1 cellular context compared by ENCODE assay signal in genomic region chr10:31928531-31929259, GRCh38.
TF ChIP-seq lines count a peak whose summit lies in the region.

A gene with protein sequence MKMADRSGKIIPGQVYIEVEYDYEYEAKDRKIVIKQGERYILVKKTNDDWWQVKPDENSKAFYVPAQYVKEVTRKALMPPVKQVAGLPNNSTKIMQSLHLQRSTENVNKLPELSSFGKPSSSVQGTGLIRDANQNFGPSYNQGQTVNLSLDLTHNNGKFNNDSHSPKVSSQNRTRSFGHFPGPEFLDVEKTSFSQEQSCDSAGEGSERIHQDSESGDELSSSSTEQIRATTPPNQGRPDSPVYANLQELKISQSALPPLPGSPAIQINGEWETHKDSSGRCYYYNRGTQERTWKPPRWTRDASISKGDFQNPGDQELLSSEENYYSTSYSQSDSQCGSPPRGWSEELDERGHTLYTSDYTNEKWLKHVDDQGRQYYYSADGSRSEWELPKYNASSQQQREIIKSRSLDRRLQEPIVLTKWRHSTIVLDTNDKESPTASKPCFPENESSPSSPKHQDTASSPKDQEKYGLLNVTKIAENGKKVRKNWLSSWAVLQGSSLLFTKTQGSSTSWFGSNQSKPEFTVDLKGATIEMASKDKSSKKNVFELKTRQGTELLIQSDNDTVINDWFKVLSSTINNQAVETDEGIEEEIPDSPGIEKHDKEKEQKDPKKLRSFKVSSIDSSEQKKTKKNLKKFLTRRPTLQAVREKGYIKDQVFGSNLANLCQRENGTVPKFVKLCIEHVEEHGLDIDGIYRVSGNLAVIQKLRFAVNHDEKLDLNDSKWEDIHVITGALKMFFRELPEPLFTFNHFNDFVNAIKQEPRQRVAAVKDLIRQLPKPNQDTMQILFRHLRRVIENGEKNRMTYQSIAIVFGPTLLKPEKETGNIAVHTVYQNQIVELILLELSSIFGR (minus strand): TSS chr10:31928831. CDS start chr10:31908855, 19,976 bp downstream.

TF ChIP-seq in GM12878, 131 proteins besides CTCF, POLR2A, EP300 and RAD21 (continued from another document and continues in another):
- TF ChIP-seq IRF3 (IDR thresholded peaks at IDR 0.05) (no peak), BHLHE40 (IDR thresholded peaks at IDR 0.05; ENCODE audit: borderline replicate concordance in 1 of 2, low read depth in 2 of 2, low read length in 1 of 2) (peak; percentile 92 to 98), NBN (IDR thresholded peaks at IDR 0.05) (no peak), PRDM15 (CRISPR knock-in tag; IDR thresholded peaks at IDR 0.05) (no peak), RBBP5 (conservative IDR thresholded peaks at IDR 0.05) (no peak), SREBF2 (IDR thresholded peaks at IDR 0.05; ENCODE audit: low read length) (no peak), SIN3A (IDR thresholded peaks at IDR 0.05; ENCODE audit: low read depth, low read length) (peak; percentile 62; the same call in 1 of the 2 replicates), EED (IDR thresholded peaks at IDR 0.05; ENCODE audit: low read depth) (0 out of 2 replicates have a peak, but pooled peaks have one; percentile 11), NFXL1 (IDR thresholded peaks at IDR 0.05; ENCODE audit: borderline replicate concordance) (no peak), CREM (IDR thresholded peaks at IDR 0.05; ENCODE audit: low read depth) (0 out of 2 replicates have a peak, but pooled peaks have one; percentile 10), NFIC (IDR thresholded peaks at IDR 0.05; ENCODE audit: low read depth, low read length) (no peak), TCF3 (IDR thresholded peaks at IDR 0.05; ENCODE audit: borderline replicate concordance, insufficient read depth, low read depth, low read length) (0 out of 2 replicates have a peak, but pooled peaks have one; percentile 31), SP1 (IDR thresholded peaks at IDR 0.05; ENCODE audit: low read depth, low read length) (no peak), POU2F2 (IDR thresholded peaks at IDR 0.05; ENCODE audit: borderline replicate concordance, low read depth, low read length) (0 out of 3 replicates have a peak, but pooled peaks have one; percentile 8), PML (IDR thresholded peaks at IDR 0.05; ENCODE audit: low read length) (0 out of 2 replicates have a peak, but pooled peaks have one; percentile 3), HDAC6 (IDR thresholded peaks at IDR 0.05; ENCODE audit: unreplicated experiment) (peak; percentile 62), MEF2B (IDR thresholded peaks at IDR 0.05; ENCODE audit: partially characterized antibody, poor library complexity, severe bottlenecking) (no peak), BACH1 (IDR thresholded peaks at IDR 0.05; ENCODE audit: borderline replicate concordance) (peak; percentile 52), RUNX3 (IDR thresholded peaks at IDR 0.05; ENCODE audit: low read length) (peak; percentile 6; the same call in 1 of the 2 replicates), STAT1 (conservative IDR thresholded peaks at IDR 0.05) (no peak), STAT3 (IDR thresholded peaks at IDR 0.05; ENCODE audit: low read depth, low read length) (no peak), CEBPB (IDR thresholded peaks at IDR 0.05; ENCODE audit: borderline replicate concordance in 1 of 2, low read depth in 2 of 2, low read length in 2 of 2) (no peak), WRNIP1 (IDR thresholded peaks at IDR 0.05; ENCODE audit: borderline replicate concordance, low read depth, low read length) (no peak), POLR2AphosphoS2 (IDR thresholded peaks at IDR 0.05; ENCODE audit: low read depth, low read length) (0 out of 2 replicates have a peak, but pooled peaks have one; percentile 43), SUPT20H (IDR thresholded peaks at IDR 0.05; ENCODE audit: borderline replicate concordance, control insufficient read depth, low read depth, low read length) (no peak), USF1 (IDR thresholded peaks at IDR 0.05; ENCODE audit: borderline replicate concordance, extremely low read length, insufficient read depth, low read depth, low read length) (peak; percentile 90), ZSCAN29 (IDR thresholded peaks at IDR 0.05) (no peak), CHD2 (IDR thresholded peaks at IDR 0.05; ENCODE audit: borderline replicate concordance, low read depth, low read length) (no peak; the same call in 1 of the 2 replicates), PKNOX1 (IDR thresholded peaks at IDR 0.05) (no peak), ATF2 (IDR thresholded peaks at IDR 0.05; ENCODE audit: low read length) (no peak), ASH2L (IDR thresholded peaks at IDR 0.05; ENCODE audit: borderline replicate concordance, low read depth) (no peak; the same call in 1 of the 2 replicates), IRF4 (IDR thresholded peaks at IDR 0.05; ENCODE audit: low read depth, low read length) (no peak), NFYA (IDR thresholded peaks at IDR 0.05; ENCODE audit: borderline replicate concordance, low read depth, low read length) (no peak), MEF2A (IDR thresholded peaks at IDR 0.05; ENCODE audit: insufficient read depth, low read depth, low read length) (no peak)
- TF ChIP-seq, protein P1, sequence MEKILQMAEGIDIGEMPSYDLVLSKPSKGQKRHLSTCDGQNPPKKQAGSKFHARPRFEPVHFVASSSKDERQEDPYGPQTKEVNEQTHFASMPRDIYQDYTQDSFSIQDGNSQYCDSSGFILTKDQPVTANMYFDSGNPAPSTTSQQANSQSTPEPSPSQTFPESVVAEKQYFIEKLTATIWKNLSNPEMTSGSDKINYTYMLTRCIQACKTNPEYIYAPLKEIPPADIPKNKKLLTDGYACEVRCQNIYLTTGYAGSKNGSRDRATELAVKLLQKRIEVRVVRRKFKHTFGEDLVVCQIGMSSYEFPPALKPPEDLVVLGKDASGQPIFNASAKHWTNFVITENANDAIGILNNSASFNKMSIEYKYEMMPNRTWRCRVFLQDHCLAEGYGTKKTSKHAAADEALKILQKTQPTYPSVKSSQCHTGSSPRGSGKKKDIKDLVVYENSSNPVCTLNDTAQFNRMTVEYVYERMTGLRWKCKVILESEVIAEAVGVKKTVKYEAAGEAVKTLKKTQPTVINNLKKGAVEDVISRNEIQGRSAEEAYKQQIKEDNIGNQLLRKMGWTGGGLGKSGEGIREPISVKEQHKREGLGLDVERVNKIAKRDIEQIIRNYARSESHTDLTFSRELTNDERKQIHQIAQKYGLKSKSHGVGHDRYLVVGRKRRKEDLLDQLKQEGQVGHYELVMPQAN (conservative IDR thresholded peaks at IDR 0.05): peak; percentile 59
- TF ChIP-seq, protein P2, sequence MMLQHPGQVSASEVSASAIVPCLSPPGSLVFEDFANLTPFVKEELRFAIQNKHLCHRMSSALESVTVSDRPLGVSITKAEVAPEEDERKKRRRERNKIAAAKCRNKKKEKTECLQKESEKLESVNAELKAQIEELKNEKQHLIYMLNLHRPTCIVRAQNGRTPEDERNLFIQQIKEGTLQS (IDR thresholded peaks at IDR 0.05; ENCODE audit: borderline replicate concordance, extremely low read depth, low read depth, low read length): peak; percentile 85
- TF ChIP-seq, protein P3, sequence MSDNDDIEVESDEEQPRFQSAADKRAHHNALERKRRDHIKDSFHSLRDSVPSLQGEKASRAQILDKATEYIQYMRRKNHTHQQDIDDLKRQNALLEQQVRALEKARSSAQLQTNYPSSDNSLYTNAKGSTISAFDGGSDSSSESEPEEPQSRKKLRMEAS (IDR thresholded peaks at IDR 0.05; ENCODE audit: low read depth, low read length): peak; percentile 44
- TF ChIP-seq, protein P4, sequence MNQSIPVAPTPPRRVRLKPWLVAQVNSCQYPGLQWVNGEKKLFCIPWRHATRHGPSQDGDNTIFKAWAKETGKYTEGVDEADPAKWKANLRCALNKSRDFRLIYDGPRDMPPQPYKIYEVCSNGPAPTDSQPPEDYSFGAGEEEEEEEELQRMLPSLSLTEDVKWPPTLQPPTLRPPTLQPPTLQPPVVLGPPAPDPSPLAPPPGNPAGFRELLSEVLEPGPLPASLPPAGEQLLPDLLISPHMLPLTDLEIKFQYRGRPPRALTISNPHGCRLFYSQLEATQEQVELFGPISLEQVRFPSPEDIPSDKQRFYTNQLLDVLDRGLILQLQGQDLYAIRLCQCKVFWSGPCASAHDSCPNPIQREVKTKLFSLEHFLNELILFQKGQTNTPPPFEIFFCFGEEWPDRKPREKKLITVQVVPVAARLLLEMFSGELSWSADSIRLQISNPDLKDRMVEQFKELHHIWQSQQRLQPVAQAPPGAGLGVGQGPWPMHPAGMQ (IDR thresholded peaks at IDR 0.05; ENCODE audit: borderline replicate concordance): no peak
- TF ChIP-seq, protein P5, sequence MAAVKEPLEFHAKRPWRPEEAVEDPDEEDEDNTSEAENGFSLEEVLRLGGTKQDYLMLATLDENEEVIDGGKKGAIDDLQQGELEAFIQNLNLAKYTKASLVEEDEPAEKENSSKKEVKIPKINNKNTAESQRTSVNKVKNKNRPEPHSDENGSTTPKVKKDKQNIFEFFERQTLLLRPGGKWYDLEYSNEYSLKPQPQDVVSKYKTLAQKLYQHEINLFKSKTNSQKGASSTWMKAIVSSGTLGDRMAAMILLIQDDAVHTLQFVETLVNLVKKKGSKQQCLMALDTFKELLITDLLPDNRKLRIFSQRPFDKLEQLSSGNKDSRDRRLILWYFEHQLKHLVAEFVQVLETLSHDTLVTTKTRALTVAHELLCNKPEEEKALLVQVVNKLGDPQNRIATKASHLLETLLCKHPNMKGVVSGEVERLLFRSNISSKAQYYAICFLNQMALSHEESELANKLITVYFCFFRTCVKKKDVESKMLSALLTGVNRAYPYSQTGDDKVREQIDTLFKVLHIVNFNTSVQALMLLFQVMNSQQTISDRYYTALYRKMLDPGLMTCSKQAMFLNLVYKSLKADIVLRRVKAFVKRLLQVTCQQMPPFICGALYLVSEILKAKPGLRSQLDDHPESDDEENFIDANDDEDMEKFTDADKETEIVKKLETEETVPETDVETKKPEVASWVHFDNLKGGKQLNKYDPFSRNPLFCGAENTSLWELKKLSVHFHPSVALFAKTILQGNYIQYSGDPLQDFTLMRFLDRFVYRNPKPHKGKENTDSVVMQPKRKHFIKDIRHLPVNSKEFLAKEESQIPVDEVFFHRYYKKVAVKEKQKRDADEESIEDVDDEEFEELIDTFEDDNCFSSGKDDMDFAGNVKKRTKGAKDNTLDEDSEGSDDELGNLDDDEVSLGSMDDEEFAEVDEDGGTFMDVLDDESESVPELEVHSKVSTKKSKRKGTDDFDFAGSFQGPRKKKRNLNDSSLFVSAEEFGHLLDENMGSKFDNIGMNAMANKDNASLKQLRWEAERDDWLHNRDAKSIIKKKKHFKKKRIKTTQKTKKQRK (IDR thresholded peaks at IDR 0.05; ENCODE audit: low read depth, low read length): no peak
